27 cellular contexts compared by ENCODE assay signal in genomic region chr6:53947780-53948179, GRCh38.
A peak's percentile ranks its signal among the peaks of the same experiment; 100 is the strongest.
DNase-seq lines count a peak whose midpoint lies in the region; TF ChIP-seq lines count a peak whose summit lies in the region.
"Had no signal": no experiment of that assay in that cellular context is flagged by ENCODE, and none has a peak within 500 bp of the region (broad histone marks: within the 10 kb centered on the region; RNA-seq: fewer than 3 reads in every experiment).

No MANE protein-coding gene starts in this region.

- H3K4me1 ChIP-seq in HEK293 (ENCODE audit: control insufficient read depth, insufficient read depth, low read length): no peaks in the 10 kb centered on the region
- H3K4me1 ChIP-seq: A549; BE2C; BLaER1; BLaER1 treated with 17β-estradiol and CSF1 and Interleukin-3, amounts not matched to agents 10 nM and 100 nM; Caco-2 had no signal

- no peaks in the 10 kb centered on the region for H3K36me3 ChIP-seq in HEK293 (ENCODE audit: control insufficient read depth in 2 of 2, insufficient read depth in 1 of 2, low read length in 2 of 2)
- H3K36me3 ChIP-seq: BE2C; BLaER1; BLaER1 treated with 17β-estradiol and CSF1 and Interleukin-3, amounts not matched to agents 10 nM and 100 nM had no signal

- DNase-seq in NCI-H345 (lab: John Stamatoyannopoulos, UW): no peak
- DNase-seq: 8988T; ACHN; AML-193; BE2C; C1 segment of cervical spinal cord; Caco-2; Calu3; CD4-positive, alpha-beta memory T cell; CD4-positive, alpha-beta T cell; CD4-positive, CD25-positive, alpha-beta regulatory T cell; CD8-positive, alpha-beta memory T cell; CD8-positive, alpha-beta T cell; COR-L47; DMS 273 treated with DMSO at 0.1 percent for 48 hours; DMS153; DMS53; DMS79; DMS79 treated with DMSO at 0.1 percent for 48 hours; DND-41; EL had no signal

- no peak for TF ChIP-seq CTCF in HEK293 (tag by site-specific recombination; IDR thresholded peaks at IDR 0.05)

- H3K27ac ChIP-seq in HEK293 (ENCODE audit: extremely low read depth, low read depth, low read length): no peak overlapping the region
- H3K27ac ChIP-seq: 22Rv1; A549; BLaER1; BLaER1 treated with 17β-estradiol and CSF1 and Interleukin-3, amounts not matched to agents 10 nM and 100 nM; C4-2B had no signal

- H3K9me3 ChIP-seq in HEK293 (ENCODE audit: control insufficient read depth, insufficient read depth, low read depth, low read length): no peaks in the 10 kb centered on the region; the same call in 1 of the 2 replicates
- H3K9me3 ChIP-seq: A549, BE2C had no signal

- CTCF ChIA-PET in HEK293 (lab: Yijun Ruan, JAX): interaction anchor here (0.6 to 1.8 kb wide), 5 partner anchors 8 to 1692 kb away, joined by 3 to 8 read pairs (median 3); partner anchors contain the start of gene LRRC1

- POLR2A ChIA-PET in HEK293 (lab: Yijun Ruan, JAX): interaction anchor here (0.6 kb wide), 1 partner anchor 495 kb away, joined by 7 read pairs; no protein-coding TSS in a partner anchor

- H3K4me3 ChIP-seq in HEK293 (ENCODE audit: low read depth, low read length): no peak overlapping the region
- H3K4me3 ChIP-seq: A549; BLaER1; BLaER1 treated with 17β-estradiol and CSF1 and Interleukin-3, amounts not matched to agents 10 nM and 100 nM had no signal

TF ChIP-seq in HEK293, 187 proteins besides CTCF, POLR2A, EP300 and RAD21:
- TF ChIP-seq ZNF701 (tag by site-specific recombination; IDR thresholded peaks at IDR 0.05): no peak
- TF ChIP-seq ZNF121 (tag by site-specific recombination; IDR thresholded peaks at IDR 0.05): no peak
- TF ChIP-seq ZNF449 (tag by site-specific recombination; IDR thresholded peaks at IDR 0.05): no peak
- peak; percentile 76 for TF ChIP-seq ZNF529 (tag by site-specific recombination; IDR thresholded peaks at IDR 0.05; ENCODE audit: insufficient replicate concordance)
- peak; percentile 54; the same call in 1 of the 2 replicates for TF ChIP-seq ZNF558 (tag by site-specific recombination; IDR thresholded peaks at IDR 0.05)
- TF ChIP-seq ZNF214 (tag by site-specific recombination; IDR thresholded peaks at IDR 0.05; ENCODE audit: borderline replicate concordance): no peak
